23 cellular contexts compared by ENCODE assay signal in the genomic region with DNA sequence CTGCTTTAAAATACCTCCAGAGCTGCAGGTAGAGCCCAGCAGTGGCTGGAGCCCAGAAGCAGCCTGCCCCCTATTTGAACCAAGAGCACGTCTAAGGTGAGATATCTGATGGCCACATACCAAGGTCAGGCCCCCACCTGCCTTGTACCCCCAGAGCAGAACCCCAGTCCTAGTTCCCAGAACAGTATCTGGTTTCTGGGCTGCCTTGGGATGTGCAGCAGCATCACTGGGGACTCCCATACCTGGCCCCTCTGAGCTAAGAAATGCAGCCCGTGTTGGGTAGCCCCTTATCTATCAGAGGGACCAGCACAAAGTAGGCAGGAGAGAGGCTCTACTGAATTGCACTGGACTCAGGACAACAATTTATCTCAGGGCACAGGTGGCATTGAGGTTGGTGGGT. TPM values are rescaled to one million over a fixed set of nuclear protein-coding genes. Genes with fewer than 3 reads are reported as not detected.
DNase-seq lines count a peak whose midpoint lies in the region; ATAC-seq and FAIRE-seq lines count a peak whose summit lies in the region.
"Had no signal": no experiment of that assay in that cellular context is flagged by ENCODE, and none has a peak within 500 bp of the region (broad histone marks: within the 10 kb centered on the region; RNA-seq: fewer than 3 reads in every experiment).

No MANE protein-coding gene starts in this region.

- no peaks in the 10 kb centered on the region for H3K36me3 Mint-ChIP-seq in activated CD4-positive, alpha-beta T cell treated with anti-CD3 and anti-CD28 coated beads, Interleukin-2, amount 10 ng/mL, durations not matched to agents 24 days and 14 days (ENCODE audit: low read depth)
- H3K36me3 Mint-ChIP-seq in dendritic cell treated with granulocyte-macrophage colony-stimulating factor and Interleukin-4, amounts not matched to agents 40 ng/mL and 50 ng/mL, for 4 days (ENCODE audit: low read depth) = no peaks in the 10 kb centered on the region
- no peaks in the 10 kb centered on the region for H3K36me3 Mint-ChIP-seq in activated CD4-positive, alpha-beta T cell treated with anti-CD3 and anti-CD28 coated beads, Interleukin-2, amount 10 ng/mL, durations not matched to agents 7 days and 5 days (ENCODE audit: low read depth)
- H3K36me3 Mint-ChIP-seq: CD4-positive, CD25-positive, alpha-beta regulatory T cell had no signal

- H3K4ac ChIP-seq in neuronal stem cell (ENCODE audit: low read length) = no peak overlapping the region

- H3K27ac Mint-ChIP-seq in activated CD4-positive, alpha-beta T cell treated with anti-CD3 and anti-CD28 coated beads, Interleukin-2, amount 10 ng/mL, durations not matched to agents 24 days and 14 days = no peak overlapping the region
- H3K27ac Mint-ChIP-seq in dendritic cell treated with granulocyte-macrophage colony-stimulating factor and Interleukin-4, amounts not matched to agents 40 ng/mL and 50 ng/mL, for 4 days = peak overlapping the region; percentile 60
- no peak overlapping the region for H3K27ac Mint-ChIP-seq in stimulated activated naive CD8-positive, alpha-beta T cell treated with anti-CD3 and anti-CD28 coated beads, Interleukin-15, amount 100 ng/mL, for 72 hours
- H3K27ac Mint-ChIP-seq in activated CD4-positive, alpha-beta T cell treated with anti-CD3 and anti-CD28 coated beads, Interleukin-2, amount 10 ng/mL, durations not matched to agents 7 days and 5 days = no peak overlapping the region
- H3K27ac Mint-ChIP-seq: CD4-positive, CD25-positive, alpha-beta regulatory T cell had no signal

- no peak overlapping the region for H3K14ac ChIP-seq in neuronal stem cell (ENCODE audit: low read length)

- no peak for FAIRE-seq in urothelium cell line (lab: Jason Lieb, UNC)
- FAIRE-seq: H54, RCC 7860 had no signal

- peak; percentile 45 for DNase-seq in activated CD4-positive, alpha-beta T cell treated with anti-CD3 and anti-CD28 coated beads, Interleukin-2, amount 10 ng/mL, durations not matched to agents 24 days and 14 days
- no peak for DNase-seq in activated CD4-positive, alpha-beta T cell treated with anti-CD3 and anti-CD28 coated beads, Interleukin-2, amount 50 U/mL, for 4 hours
- DNase-seq in neuronal stem cell (ENCODE audit: low spot score) (no peak), urothelium cell line (ENCODE audit: low spot score) (peak; percentile 0), NCI-H187 (lab: John Stamatoyannopoulos, UW) (no peak)
- DNase-seq in stimulated activated naive CD8-positive, alpha-beta T cell treated with anti-CD3 and anti-CD28 coated beads, Interleukin-15, amount 100 ng/mL, for 72 hours = no peak
- DNase-seq in activated CD4-positive, alpha-beta T cell treated with anti-CD3 and anti-CD28 coated beads, Interleukin-2, amount 10 ng/mL, durations not matched to agents 7 days and 5 days = no peak
- DNase-seq: AML-193; CD4-positive, CD25-positive, alpha-beta regulatory T cell; Karpas-422; MV-4-11; NCI-H1105 treated with DMSO at 0.1 percent for 48 hours; NCI-H1694; NCI-H2081 treated with DMSO at 0.1 percent for 48 hours; NCI-H2171 treated with DMSO at 0.1 percent for 48 hours; NCI-H524 treated with DMSO at 0.1 percent for 48 hours; OCI-M1; SJCRH30 had no signal

- no peak overlapping the region for H3K4me3 Mint-ChIP-seq in activated CD4-positive, alpha-beta T cell treated with anti-CD3 and anti-CD28 coated beads, Interleukin-2, amount 10 ng/mL, durations not matched to agents 24 days and 14 days
- H3K4me3 Mint-ChIP-seq in dendritic cell treated with granulocyte-macrophage colony-stimulating factor and Interleukin-4, amounts not matched to agents 40 ng/mL and 50 ng/mL, for 4 days = no peak overlapping the region
- no peak overlapping the region for H3K4me3 Mint-ChIP-seq in stimulated activated naive CD8-positive, alpha-beta T cell treated with anti-CD3 and anti-CD28 coated beads, Interleukin-15, amount 100 ng/mL, for 72 hours
- H3K4me3 Mint-ChIP-seq in activated CD4-positive, alpha-beta T cell treated with anti-CD3 and anti-CD28 coated beads, Interleukin-2, amount 10 ng/mL, durations not matched to agents 7 days and 5 days = no peak overlapping the region
- H3K4me3 Mint-ChIP-seq: CD4-positive, CD25-positive, alpha-beta regulatory T cell had no signal

- no peak overlapping the region for H4K91ac ChIP-seq in neuronal stem cell (ENCODE audit: low read depth, low read length, poor library complexity)

- H4K8ac ChIP-seq in neuronal stem cell (ENCODE audit: low read depth, low read length) = no peak overlapping the region

- no peak overlapping the region for H3K9ac ChIP-seq in neuronal stem cell (ENCODE audit: low read depth, low read length, poor library complexity)

- H2BK12ac ChIP-seq in neuronal stem cell (ENCODE audit: low read length) = no peak overlapping the region

- H3K4me1 ChIP-seq in neuronal stem cell (ENCODE audit: control insufficient read depth in 2 of 2, insufficient read depth in 1 of 2, low read depth in 1 of 2, low read length in 2 of 2) = no peaks in the 10 kb centered on the region

- H3K36me3 ChIP-seq in neuronal stem cell (replicated peaks in 1 of 2; ENCODE audit: control insufficient read depth in 2 of 2, insufficient read depth in 2 of 2, low read length in 2 of 2) = no peaks in the 10 kb centered on the region
- H3K36me3 ChIP-seq: SJCRH30 had no signal

- no peaks in the 10 kb centered on the region for H3K9me3 Mint-ChIP-seq in activated CD4-positive, alpha-beta T cell treated with anti-CD3 and anti-CD28 coated beads, Interleukin-2, amount 10 ng/mL, durations not matched to agents 24 days and 14 days
- H3K9me3 Mint-ChIP-seq in dendritic cell treated with granulocyte-macrophage colony-stimulating factor and Interleukin-4, amounts not matched to agents 40 ng/mL and 50 ng/mL, for 4 days = no peaks in the 10 kb centered on the region
- H3K9me3 Mint-ChIP-seq in stimulated activated naive CD8-positive, alpha-beta T cell treated with anti-CD3 and anti-CD28 coated beads, Interleukin-15, amount 100 ng/mL, for 72 hours = no peaks in the 10 kb centered on the region
- H3K9me3 Mint-ChIP-seq in activated CD4-positive, alpha-beta T cell treated with anti-CD3 and anti-CD28 coated beads, Interleukin-2, amount 10 ng/mL, durations not matched to agents 7 days and 5 days = no peaks in the 10 kb centered on the region
- H3K9me3 Mint-ChIP-seq: CD4-positive, CD25-positive, alpha-beta regulatory T cell had no signal

- H3K23ac ChIP-seq in neuronal stem cell (ENCODE audit: low read depth, low read length, poor library complexity) = peak overlapping the region; percentile 60

- no CpG with 5 or more reads among the region's 2 CpGs for WGBS in neuronal stem cell (ENCODE audit: extremely low coverage in 2 of 2, insufficient read length in 2 of 2, insufficient replicate concordance in 1 of 2), 2 donors

- H2AFZ ChIP-seq in neuronal stem cell (ENCODE audit: low read length) = no peak overlapping the region

- H3K4me3 ChIP-seq in neuronal stem cell (ENCODE audit: low read length in 2 of 2) = no peak overlapping the region
- H3K4me3 ChIP-seq: SJCRH30 had no signal

- POLR2A ChIA-PET in activated CD4-positive, alpha-beta T cell treated with anti-CD3 and anti-CD28 coated beads, Interleukin-2, amount 10 ng/mL, durations not matched to agents 7 days and 5 days (lab: Charles Lee) = no interaction called here

- no peak for ATAC-seq in stimulated activated naive CD8-positive, alpha-beta T cell treated with anti-CD3 and anti-CD28 coated beads, Interleukin-15, amount 100 ng/mL, for 72 hours

- H2BK120ac ChIP-seq in neuronal stem cell (ENCODE audit: low read depth, low read length) = no peak overlapping the region

- CTCF ChIA-PET in activated CD4-positive, alpha-beta T cell treated with anti-CD3 and anti-CD28 coated beads, Interleukin-2, amount 10 ng/mL, durations not matched to agents 7 days and 5 days (lab: Charles Lee) = interaction anchor here (1.8 kb wide), 1 partner anchor 12 kb away, joined by 4 read pairs; no protein-coding TSS in a partner anchor

- H3K79me1 ChIP-seq in neuronal stem cell (ENCODE audit: low read depth, low read length) = no peaks in the 10 kb centered on the region

- H3K27ac ChIP-seq in neuronal stem cell (replicated peaks; ENCODE audit: low read length) = no peak overlapping the region
- H3K27ac ChIP-seq: 22Rv1, SJCRH30 had no signal

- intact Hi-C loops in activated CD4-positive, alpha-beta T cell treated with anti-CD3 and anti-CD28 coated beads, Interleukin-2, amount 10 ng/mL, durations not matched to agents 24 days and 14 days (cut with micrococcal nuclease) = no loop called here
- intact Hi-C loops in dendritic cell treated with granulocyte-macrophage colony-stimulating factor and Interleukin-4, amounts not matched to agents 40 ng/mL and 50 ng/mL, for 4 days (cut with micrococcal nuclease) = loop anchor here (2.0 kb wide), 1 partner anchor 43 kb away; no protein-coding TSS in a partner anchor

- H3K4me1 Mint-ChIP-seq in activated CD4-positive, alpha-beta T cell treated with anti-CD3 and anti-CD28 coated beads, Interleukin-2, amount 10 ng/mL, durations not matched to agents 24 days and 14 days = peaks cover 5% of the 10 kb centered on the region
- peaks cover 82% of the 10 kb centered on the region for H3K4me1 Mint-ChIP-seq in dendritic cell treated with granulocyte-macrophage colony-stimulating factor and Interleukin-4, amounts not matched to agents 40 ng/mL and 50 ng/mL, for 4 days (ENCODE audit: low read depth)
- peaks cover 16% of the 10 kb centered on the region for H3K4me1 Mint-ChIP-seq in stimulated activated naive CD8-positive, alpha-beta T cell treated with anti-CD3 and anti-CD28 coated beads, Interleukin-15, amount 100 ng/mL, for 72 hours
- peaks cover 3% of the 10 kb centered on the region for H3K4me1 Mint-ChIP-seq in activated CD4-positive, alpha-beta T cell treated with anti-CD3 and anti-CD28 coated beads, Interleukin-2, amount 10 ng/mL, durations not matched to agents 7 days and 5 days

- H2AK5ac ChIP-seq in neuronal stem cell (ENCODE audit: low read depth, low read length) = no peak overlapping the region

- H2BK15ac ChIP-seq in neuronal stem cell (ENCODE audit: low read length) = no peak overlapping the region

- H3K27me3 ChIP-seq in neuronal stem cell (ENCODE audit: control insufficient read depth in 3 of 3, insufficient read depth in 3 of 3, low read depth in 1 of 3, low read length in 3 of 3) = no peaks in the 10 kb centered on the region
- H3K27me3 ChIP-seq: SJCRH30 had no signal

- H3K27me3 Mint-ChIP-seq in activated CD4-positive, alpha-beta T cell treated with anti-CD3 and anti-CD28 coated beads, Interleukin-2, amount 10 ng/mL, durations not matched to agents 24 days and 14 days = peaks cover 5% of the 10 kb centered on the region
- peaks cover 53% of the 10 kb centered on the region for H3K27me3 Mint-ChIP-seq in dendritic cell treated with granulocyte-macrophage colony-stimulating factor and Interleukin-4, amounts not matched to agents 40 ng/mL and 50 ng/mL, for 4 days
- peaks cover 28% of the 10 kb centered on the region for H3K27me3 Mint-ChIP-seq in stimulated activated naive CD8-positive, alpha-beta T cell treated with anti-CD3 and anti-CD28 coated beads, Interleukin-15, amount 100 ng/mL, for 72 hours
- no peaks in the 10 kb centered on the region for H3K27me3 Mint-ChIP-seq in activated CD4-positive, alpha-beta T cell treated with anti-CD3 and anti-CD28 coated beads, Interleukin-2, amount 10 ng/mL, durations not matched to agents 7 days and 5 days

- H2BK5ac ChIP-seq in neuronal stem cell (ENCODE audit: low read length) = no peak overlapping the region

- no peak overlapping the region for H3K18ac ChIP-seq in neuronal stem cell (ENCODE audit: low read length)

- H3K9me3 ChIP-seq in neuronal stem cell (replicated peaks in 1 of 2; ENCODE audit: control insufficient read depth in 2 of 2, insufficient read depth in 1 of 2, low read depth in 1 of 2, low read length in 2 of 2) = no peaks in the 10 kb centered on the region
- H3K9me3 ChIP-seq: SJCRH30 had no signal

- H3K4me2 ChIP-seq in neuronal stem cell (ENCODE audit: insufficient read depth, low read length, poor library complexity, severe bottlenecking) = no peak overlapping the region

RNA-seq across cellular contexts. Expression of a gene that starts 8.9 kb away (rescaled TPM):
- not detected in 2 replicates for total RNA-seq in activated CD4-positive, alpha-beta T cell treated with anti-CD3 and anti-CD28 coated beads, Interleukin-2, amount 10 ng/mL, durations not matched to agents 24 days and 14 days
- 0.08 TPM for polyA plus RNA-seq in neuronal stem cell (2013, experiment 1 of 2)
- polyA plus RNA-seq in neuronal stem cell (2013, experiment 2 of 2) = 0.08 TPM
- total RNA-seq in activated CD4-positive, alpha-beta T cell treated with anti-CD3 and anti-CD28 coated beads, Interleukin-2, amount 10 ng/mL, durations not matched to agents 7 days and 5 days = not detected
- total RNA-seq: CD4-positive, CD25-positive, alpha-beta regulatory T cell; M059J had no signal
- polyA plus RNA-seq: CD4-positive, CD25-positive, alpha-beta regulatory T cell had no signal

Comparison
In these comparisons a context has a peak if more than half of its experiments do, and no peak if none do; other contexts are left out.
1. DNase-seq: peak in activated CD4-positive, alpha-beta T cell treated with anti-CD3 and anti-CD28 coated beads, Interleukin-2, amount 10 ng/mL, durations not matched to agents 24 days and 14 days (single experiment) and urothelium cell line (single experiment); none in activated CD4-positive, alpha-beta T cell treated with anti-CD3 and anti-CD28 coated beads, Interleukin-2, amount 50 U/mL, for 4 hours (0 of 2), neuronal stem cell (single experiment), NCI-H187 (0 of 2), stimulated activated naive CD8-positive, alpha-beta T cell treated with anti-CD3 and anti-CD28 coated beads, Interleukin-15, amount 100 ng/mL, for 72 hours (0 of 2) and activated CD4-positive, alpha-beta T cell treated with anti-CD3 and anti-CD28 coated beads, Interleukin-2, amount 10 ng/mL, durations not matched to agents 7 days and 5 days (single experiment).